In genomic region chr7:106243893-106244292, GRCh38 we compare ENCODE assay signal across 1 cellular context.
TF ChIP-seq lines count a peak whose summit lies in the region.

No MANE protein-coding gene starts in this region.

TF ChIP-seq in K562, 482 proteins besides CTCF, POLR2A, EP300 and RAD21 (continued from another document and continues in another):
- TF ChIP-seq RREB1 (CRISPR knock-in tag; IDR thresholded peaks at IDR 0.05) (no peak), BRD4 (IDR thresholded peaks at IDR 0.05) (no peak), ZNF764 (CRISPR knock-in tag; IDR thresholded peaks at IDR 0.05; ENCODE audit: low read depth) (no peak), GATA2 (CRISPR knock-in tag; IDR thresholded peaks at IDR 0.05) (peak; percentile 55), HBP1 (CRISPR knock-in tag; IDR thresholded peaks at IDR 0.05) (no peak), MCM7 (IDR thresholded peaks at IDR 0.05) (no peak), ZNF395 (CRISPR knock-in tag; IDR thresholded peaks at IDR 0.05) (0 out of 2 replicates have a peak, but pooled peaks have one; percentile 32), HIVEP1 (CRISPR knock-in tag; IDR thresholded peaks at IDR 0.05) (no peak), TAL1 (IDR thresholded peaks at IDR 0.05) (peak; percentile 30; the same call in 1 of the 2 replicates), ZFP36 (IDR thresholded peaks at IDR 0.05; ENCODE audit: low read depth, low read length, partially characterized antibody) (no peak), LARP7 (IDR thresholded peaks at IDR 0.05) (no peak), HNRNPL (IDR thresholded peaks at IDR 0.05; ENCODE audit: low read depth, low read length) (no peak), HDAC8 (tag; IDR thresholded peaks at IDR 0.05) (no peak), NFATC3 (IDR thresholded peaks at IDR 0.05) (no peak), MEIS2 (IDR thresholded peaks at IDR 0.05; ENCODE audit: partially characterized antibody) (peak; percentile 98), ZNF143 (CRISPR knock-in tag; IDR thresholded peaks at IDR 0.05) (no peak), SMARCE1 (IDR thresholded peaks at IDR 0.05) (peak; percentile 81; the same call in 1 of the 2 replicates), ZBTB34 (CRISPR knock-in tag; IDR thresholded peaks at IDR 0.05) (no peak), KAT7 (CRISPR knock-in tag; IDR thresholded peaks at IDR 0.05; ENCODE audit: borderline replicate concordance) (no peak), ZNF282 (CRISPR knock-in tag; IDR thresholded peaks at IDR 0.05) (no peak), SRSF9 (IDR thresholded peaks at IDR 0.05; ENCODE audit: borderline replicate concordance, low read depth, low read length) (no peak), NRF1 (conservative IDR thresholded peaks at IDR 0.05 in 1 of 2, IDR thresholded peaks at IDR 0.05 in 1 of 2) (no peak), STAT6 (CRISPR knock-in tag; IDR thresholded peaks at IDR 0.05) (no peak), MITF (IDR thresholded peaks at IDR 0.05) (0 out of 2 replicates have a peak, but pooled peaks have one; percentile 56), ZNF318 (IDR thresholded peaks at IDR 0.05; ENCODE audit: borderline replicate concordance in 1 of 2, low read depth in 1 of 2) (peak in 1 of 2 experiments; percentile 60; a peak in 2 of 4 replicates), POLR3G (IDR thresholded peaks at IDR 0.05; ENCODE audit: extremely low read depth, insufficient read length, insufficient replicate concordance) (no peak), TCF3 (CRISPR knock-in tag; IDR thresholded peaks at IDR 0.05) (peak; percentile 17; the same call in 1 of the 2 replicates), TGIF2 (CRISPR knock-in tag; IDR thresholded peaks at IDR 0.05) (no peak), MLLT1 (IDR thresholded peaks at IDR 0.05) (no peak), SMAD4 (CRISPR knock-in tag; conservative IDR thresholded peaks at IDR 0.05) (0 out of 2 replicates have a peak, but pooled peaks have one; percentile 8)
